2 cellular contexts compared by ENCODE assay signal in the genomic region with DNA sequence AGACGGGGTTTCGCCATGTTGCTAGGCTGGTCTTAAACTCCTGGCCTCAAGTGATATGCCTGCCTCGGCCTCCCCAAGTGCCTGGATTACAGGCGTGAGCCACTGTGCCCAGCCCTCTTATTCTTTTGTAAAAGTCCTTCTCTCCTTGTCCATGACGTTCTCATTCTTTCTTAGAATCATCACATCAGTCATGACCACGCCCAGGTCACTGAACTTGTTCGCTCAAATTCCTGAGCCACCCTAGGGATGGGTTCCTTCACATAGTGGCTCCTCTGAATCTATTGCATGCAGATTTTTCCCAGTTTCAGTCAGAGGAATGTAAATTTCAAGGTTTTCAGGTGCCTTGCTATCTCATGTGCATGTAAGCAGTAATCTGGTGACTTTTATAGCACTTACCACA.
TF ChIP-seq lines count a peak whose summit lies in the region.

No MANE protein-coding gene starts in this region.

TF ChIP-seq in A549, 52 proteins besides CTCF, POLR2A, EP300 and RAD21 (continued from another document):
- 0 out of 2 replicates have a peak, but pooled peaks have one; percentile 24 for TF ChIP-seq HEYL (CRISPR knock-in tag; IDR thresholded peaks at IDR 0.05)

TF ChIP-seq in HCT116, 20 proteins besides CTCF, POLR2A, EP300 and RAD21:
- TF ChIP-seq, protein P1, sequence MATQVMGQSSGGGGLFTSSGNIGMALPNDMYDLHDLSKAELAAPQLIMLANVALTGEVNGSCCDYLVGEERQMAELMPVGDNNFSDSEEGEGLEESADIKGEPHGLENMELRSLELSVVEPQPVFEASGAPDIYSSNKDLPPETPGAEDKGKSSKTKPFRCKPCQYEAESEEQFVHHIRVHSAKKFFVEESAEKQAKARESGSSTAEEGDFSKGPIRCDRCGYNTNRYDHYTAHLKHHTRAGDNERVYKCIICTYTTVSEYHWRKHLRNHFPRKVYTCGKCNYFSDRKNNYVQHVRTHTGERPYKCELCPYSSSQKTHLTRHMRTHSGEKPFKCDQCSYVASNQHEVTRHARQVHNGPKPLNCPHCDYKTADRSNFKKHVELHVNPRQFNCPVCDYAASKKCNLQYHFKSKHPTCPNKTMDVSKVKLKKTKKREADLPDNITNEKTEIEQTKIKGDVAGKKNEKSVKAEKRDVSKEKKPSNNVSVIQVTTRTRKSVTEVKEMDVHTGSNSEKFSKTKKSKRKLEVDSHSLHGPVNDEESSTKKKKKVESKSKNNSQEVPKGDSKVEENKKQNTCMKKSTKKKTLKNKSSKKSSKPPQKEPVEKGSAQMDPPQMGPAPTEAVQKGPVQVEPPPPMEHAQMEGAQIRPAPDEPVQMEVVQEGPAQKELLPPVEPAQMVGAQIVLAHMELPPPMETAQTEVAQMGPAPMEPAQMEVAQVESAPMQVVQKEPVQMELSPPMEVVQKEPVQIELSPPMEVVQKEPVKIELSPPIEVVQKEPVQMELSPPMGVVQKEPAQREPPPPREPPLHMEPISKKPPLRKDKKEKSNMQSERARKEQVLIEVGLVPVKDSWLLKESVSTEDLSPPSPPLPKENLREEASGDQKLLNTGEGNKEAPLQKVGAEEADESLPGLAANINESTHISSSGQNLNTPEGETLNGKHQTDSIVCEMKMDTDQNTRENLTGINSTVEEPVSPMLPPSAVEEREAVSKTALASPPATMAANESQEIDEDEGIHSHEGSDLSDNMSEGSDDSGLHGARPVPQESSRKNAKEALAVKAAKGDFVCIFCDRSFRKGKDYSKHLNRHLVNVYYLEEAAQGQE (IDR thresholded peaks at IDR 0.05; ENCODE audit: low read depth), result no peak
- TF ChIP-seq EZH2phosphoT487 (IDR thresholded peaks at IDR 0.05; ENCODE audit: borderline replicate concordance), result no peak
- TF ChIP-seq FOSL1 (IDR thresholded peaks at IDR 0.05; ENCODE audit: low read depth), result no peak
- no peak for TF ChIP-seq SP1 (IDR thresholded peaks at IDR 0.05; ENCODE audit: low read depth)
- no peak for TF ChIP-seq ZFX (IDR thresholded peaks at IDR 0.05)
- TF ChIP-seq SRF (IDR thresholded peaks at IDR 0.05; ENCODE audit: low read depth), result no peak
- no peak for TF ChIP-seq ZNF274 (IDR thresholded peaks at IDR 0.05; ENCODE audit: low read depth, low read length)
- TF ChIP-seq YY1 (IDR thresholded peaks at IDR 0.05; ENCODE audit: extremely low read depth, insufficient replicate concordance, low read depth, low read length), result no peak
- TF ChIP-seq SIN3A (IDR thresholded peaks at IDR 0.05; ENCODE audit: low read depth), result no peak
- TF ChIP-seq TCF7L2 (IDR thresholded peaks at IDR 0.05; ENCODE audit: borderline replicate concordance, extremely low read depth, insufficient read depth, insufficient read length), result no peak
- TF ChIP-seq, protein P2, sequence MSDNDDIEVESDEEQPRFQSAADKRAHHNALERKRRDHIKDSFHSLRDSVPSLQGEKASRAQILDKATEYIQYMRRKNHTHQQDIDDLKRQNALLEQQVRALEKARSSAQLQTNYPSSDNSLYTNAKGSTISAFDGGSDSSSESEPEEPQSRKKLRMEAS (IDR thresholded peaks at IDR 0.05), result no peak
- TF ChIP-seq CBX3 (IDR thresholded peaks at IDR 0.05; ENCODE audit: low read depth), result no peak
- TF ChIP-seq ZBTB33 (IDR thresholded peaks at IDR 0.05; ENCODE audit: extremely low read depth, insufficient replicate concordance, low read length), result no peak
- TF ChIP-seq, protein P3, sequence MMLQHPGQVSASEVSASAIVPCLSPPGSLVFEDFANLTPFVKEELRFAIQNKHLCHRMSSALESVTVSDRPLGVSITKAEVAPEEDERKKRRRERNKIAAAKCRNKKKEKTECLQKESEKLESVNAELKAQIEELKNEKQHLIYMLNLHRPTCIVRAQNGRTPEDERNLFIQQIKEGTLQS (IDR thresholded peaks at IDR 0.05), result no peak
- TF ChIP-seq ELF1 (IDR thresholded peaks at IDR 0.05; ENCODE audit: borderline replicate concordance, low read depth), result no peak
- TF ChIP-seq JUND (IDR thresholded peaks at IDR 0.05), result no peak
